Comparison of ENCODE assay signal across 1 cellular context in the genomic region with DNA sequence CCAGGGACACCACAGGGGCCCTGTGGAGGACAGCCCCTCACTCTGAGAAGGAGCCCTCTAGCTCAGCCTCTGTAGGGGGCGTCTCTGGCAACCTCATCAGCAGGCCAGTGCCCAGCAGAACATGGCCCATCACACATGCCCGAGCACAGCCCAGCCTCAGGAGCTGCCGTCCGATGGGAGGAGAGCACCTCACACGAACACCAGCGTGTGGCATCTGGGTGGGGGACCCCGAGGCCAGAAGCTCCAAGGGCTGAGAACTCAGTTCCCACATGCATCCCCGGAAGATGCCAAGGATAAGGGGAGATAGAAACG.
TF ChIP-seq lines count a peak whose summit lies in the region.

No MANE protein-coding gene starts in this region.

TF ChIP-seq in WTC11, 78 proteins besides CTCF, POLR2A, EP300 and RAD21 (continued from another document):
- TF ChIP-seq MXD4 (CRISPR knock-in tag; IDR thresholded peaks at IDR 0.05; ENCODE audit: borderline replicate concordance) = no peak
- TF ChIP-seq, protein P1, sequence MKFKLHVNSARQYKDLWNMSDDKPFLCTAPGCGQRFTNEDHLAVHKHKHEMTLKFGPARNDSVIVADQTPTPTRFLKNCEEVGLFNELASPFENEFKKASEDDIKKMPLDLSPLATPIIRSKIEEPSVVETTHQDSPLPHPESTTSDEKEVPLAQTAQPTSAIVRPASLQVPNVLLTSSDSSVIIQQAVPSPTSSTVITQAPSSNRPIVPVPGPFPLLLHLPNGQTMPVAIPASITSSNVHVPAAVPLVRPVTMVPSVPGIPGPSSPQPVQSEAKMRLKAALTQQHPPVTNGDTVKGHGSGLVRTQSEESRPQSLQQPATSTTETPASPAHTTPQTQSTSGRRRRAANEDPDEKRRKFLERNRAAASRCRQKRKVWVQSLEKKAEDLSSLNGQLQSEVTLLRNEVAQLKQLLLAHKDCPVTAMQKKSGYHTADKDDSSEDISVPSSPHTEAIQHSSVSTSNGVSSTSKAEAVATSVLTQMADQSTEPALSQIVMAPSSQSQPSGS (CRISPR knock-in tag; IDR thresholded peaks at IDR 0.05; ENCODE audit: borderline replicate concordance, low read depth) = no peak
- no peak for TF ChIP-seq ZNF416 (CRISPR knock-in tag; IDR thresholded peaks at IDR 0.05)
- TF ChIP-seq, protein P2, sequence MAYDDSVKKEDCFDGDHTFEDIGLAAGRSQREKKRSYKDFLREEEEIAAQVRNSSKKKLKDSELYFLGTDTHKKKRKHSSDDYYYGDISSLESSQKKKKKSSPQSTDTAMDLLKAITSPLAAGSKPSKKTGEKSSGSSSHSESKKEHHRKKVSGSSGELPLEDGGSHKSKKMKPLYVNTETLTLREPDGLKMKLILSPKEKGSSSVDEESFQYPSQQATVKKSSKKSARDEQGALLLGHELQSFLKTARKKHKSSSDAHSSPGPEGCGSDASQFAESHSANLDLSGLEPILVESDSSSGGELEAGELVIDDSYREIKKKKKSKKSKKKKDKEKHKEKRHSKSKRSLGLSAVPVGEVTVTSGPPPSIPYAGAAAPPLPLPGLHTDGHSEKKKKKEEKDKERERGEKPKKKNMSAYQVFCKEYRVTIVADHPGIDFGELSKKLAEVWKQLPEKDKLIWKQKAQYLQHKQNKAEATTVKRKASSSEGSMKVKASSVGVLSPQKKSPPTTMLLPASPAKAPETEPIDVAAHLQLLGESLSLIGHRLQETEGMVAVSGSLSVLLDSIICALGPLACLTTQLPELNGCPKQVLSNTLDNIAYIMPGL (CRISPR knock-in tag; IDR thresholded peaks at IDR 0.05) = no peak
